8 cellular contexts compared by ENCODE assay signal in the genomic region with DNA sequence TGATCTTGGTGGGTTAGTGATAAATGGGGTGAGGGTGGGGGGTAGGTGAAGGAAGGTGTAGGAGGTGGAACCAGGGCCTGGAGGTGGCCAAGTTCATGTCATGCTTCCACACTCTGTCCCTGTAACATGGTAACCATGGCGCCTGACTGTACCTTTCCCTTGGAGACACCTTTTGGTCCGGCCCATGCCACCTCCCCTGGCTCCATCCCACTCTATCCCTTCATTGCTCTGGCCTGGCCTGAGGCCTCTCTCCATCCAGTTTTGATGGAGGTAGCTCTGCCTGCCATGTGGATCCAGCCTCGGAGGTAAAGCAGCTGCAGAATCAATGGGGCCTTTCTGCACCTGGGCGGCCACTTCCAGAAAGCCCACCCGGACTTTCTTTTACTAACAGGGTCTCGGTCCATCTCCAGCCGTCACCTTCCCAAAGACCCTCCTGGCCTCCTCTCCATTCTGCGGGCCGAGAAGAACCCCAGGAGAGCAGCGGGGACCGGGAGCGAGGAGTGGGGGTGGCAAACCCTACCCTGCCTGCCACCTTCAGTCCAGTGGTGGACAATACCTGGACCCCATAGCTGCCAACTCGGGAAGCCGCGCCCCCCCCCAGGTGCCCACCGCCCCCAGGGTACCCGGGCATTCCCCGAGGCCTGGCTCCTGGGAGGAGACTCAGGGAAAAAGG. TPM values are rescaled to one million over a fixed set of nuclear protein-coding genes. Genes with fewer than 3 reads are reported as not detected.
DNase-seq lines count a peak whose midpoint lies in the region; ATAC-seq and TF ChIP-seq lines count a peak whose summit lies in the region.

No MANE protein-coding gene starts in this region.

- H3K4me1 ChIP-seq in naive thymus-derived CD4-positive, alpha-beta T cell (ENCODE audit: control insufficient read depth in 2 of 2, insufficient read depth in 2 of 2, low read length in 2 of 2): peaks cover 9 to 14% of the 10 kb centered on the region in 2 donors

- no peaks in the 10 kb centered on the region for H3K9me3 Mint-ChIP-seq in IgD-negative memory B cell
- no peaks in the 10 kb centered on the region for H3K9me3 Mint-ChIP-seq in dendritic cell treated with granulocyte-macrophage colony-stimulating factor and Interleukin-4, amounts not matched to agents 40 ng/mL and 50 ng/mL, for 4 days
- H3K9me3 Mint-ChIP-seq in naive thymus-derived CD4-positive, alpha-beta T cell: peaks cover 0 to 5% (median 0%) of the 10 kb centered on the region in 11 donors

- intact Hi-C loops in dendritic cell treated with granulocyte-macrophage colony-stimulating factor and Interleukin-4, amounts not matched to agents 40 ng/mL and 50 ng/mL, for 4 days (cut with micrococcal nuclease): loop anchor here (10.0 kb wide), 1 partner anchor 593 kb away; a partner anchor contains a TSS
- intact Hi-C loops in naive thymus-derived CD4-positive, alpha-beta T cell (cut with micrococcal nuclease): loop anchor here (1.0 to 10.0 kb wide), 9 partner anchors 264 to 1761 kb away; a partner anchor contains a TSS

- ATAC-seq in naive thymus-derived CD4-positive, alpha-beta T cell: no peak
- ATAC-seq in HG02571 (IDR thresholded peaks at IDR 0.05; ENCODE audit: unreplicated experiment) (no peak), HG02981 (IDR thresholded peaks at IDR 0.05; ENCODE audit: unreplicated experiment) (no peak)

- peaks cover 2% of the 10 kb centered on the region for H3K36me3 Mint-ChIP-seq in IgD-negative memory B cell
- peaks cover 30% of the 10 kb centered on the region for H3K36me3 Mint-ChIP-seq in dendritic cell treated with granulocyte-macrophage colony-stimulating factor and Interleukin-4, amounts not matched to agents 40 ng/mL and 50 ng/mL, for 4 days (ENCODE audit: low read depth)
- peaks cover 0 to 10% (median 1%) of the 10 kb centered on the region in 5 donors for H3K36me3 Mint-ChIP-seq in naive thymus-derived CD4-positive, alpha-beta T cell

- H3K4me1 Mint-ChIP-seq in IgD-negative memory B cell: peaks cover 5 to 15% (median 7%) of the 10 kb centered on the region in 3 donors
- H3K4me1 Mint-ChIP-seq in dendritic cell treated with granulocyte-macrophage colony-stimulating factor and Interleukin-4, amounts not matched to agents 40 ng/mL and 50 ng/mL, for 4 days (ENCODE audit: low read depth): peaks cover 21% of the 10 kb centered on the region
- peaks cover 0 to 30% (median 24%) of the 10 kb centered on the region in 7 donors for H3K4me1 Mint-ChIP-seq in naive thymus-derived CD4-positive, alpha-beta T cell

- TF ChIP-seq CTCF in AG10803 (conservative IDR thresholded peaks at IDR 0.05; ENCODE audit: low read length): no peak

- no peaks in the 10 kb centered on the region for H3K27me3 ChIP-seq in naive thymus-derived CD4-positive, alpha-beta T cell (ENCODE audit: control insufficient read depth in 2 of 2, insufficient read depth in 2 of 2, low read length in 2 of 2)

- DNase-seq in AG10803 (ENCODE audit: low read depth): no peak
- DNase-seq in naive thymus-derived CD4-positive, alpha-beta T cell: no peak
- no peak for DNase-seq in dermis blood vessel endothelial cell
- DNase-seq in NOMO-1 treated with dmso at 0.1 percent for 144 hours (lab: John Stamatoyannopoulos, UW; ENCODE audit: unreplicated experiment): no peak

- peak overlapping the region; percentile 88 for H3K27ac ChIP-seq in naive thymus-derived CD4-positive, alpha-beta T cell (ENCODE audit: low read depth, low read length)

- peaks cover 3 to 23% (median 3%) of the 10 kb centered on the region in 3 experiments for H3K36me3 ChIP-seq in naive thymus-derived CD4-positive, alpha-beta T cell (ENCODE audit: control insufficient read depth in 2 of 3, insufficient read depth in 3 of 3, low read length in 3 of 3)

- peak overlapping the region; percentile 64 for H3K4me3 ChIP-seq in AG10803 (ENCODE audit: low read length)
- H3K4me3 ChIP-seq in naive thymus-derived CD4-positive, alpha-beta T cell (ENCODE audit: low read length): peak overlapping the region; percentile 95

- peak overlapping the region; percentile 67 to 83 (median 78) for H3K4me3 Mint-ChIP-seq in IgD-negative memory B cell
- H3K4me3 Mint-ChIP-seq in dendritic cell treated with granulocyte-macrophage colony-stimulating factor and Interleukin-4, amounts not matched to agents 40 ng/mL and 50 ng/mL, for 4 days: peak overlapping the region; percentile 93
- H3K4me3 Mint-ChIP-seq in naive thymus-derived CD4-positive, alpha-beta T cell: peak overlapping the region; percentile 45 to 94 (median 66)

- no peaks in the 10 kb centered on the region for H3K27me3 Mint-ChIP-seq in IgD-negative memory B cell
- H3K27me3 Mint-ChIP-seq in dendritic cell treated with granulocyte-macrophage colony-stimulating factor and Interleukin-4, amounts not matched to agents 40 ng/mL and 50 ng/mL, for 4 days: peaks cover 21% of the 10 kb centered on the region
- peaks cover 0 to 3% (median 0%) of the 10 kb centered on the region in 5 donors for H3K27me3 Mint-ChIP-seq in naive thymus-derived CD4-positive, alpha-beta T cell

- H3K27ac Mint-ChIP-seq in IgD-negative memory B cell: peak overlapping the region; percentile 31 to 88 (median 47)
- H3K27ac Mint-ChIP-seq in dendritic cell treated with granulocyte-macrophage colony-stimulating factor and Interleukin-4, amounts not matched to agents 40 ng/mL and 50 ng/mL, for 4 days: peak overlapping the region; percentile 91
- H3K27ac Mint-ChIP-seq in naive thymus-derived CD4-positive, alpha-beta T cell: peak overlapping the region in 7 of 9 donors; percentile 32 to 75 (median 62)

- POLR2A ChIA-PET in naive thymus-derived CD4-positive, alpha-beta T cell (lab: Charles Lee): interaction anchor here (0.6 to 1.6 kb wide), 4 partner anchors 9 to 1967 kb away, joined by 3 to 7 read pairs (median 6); no protein-coding TSS in a partner anchor

- CTCF ChIA-PET in naive thymus-derived CD4-positive, alpha-beta T cell (lab: Charles Lee): interaction anchor here (0.5 kb wide), 1 partner anchor 712 kb away, joined by 3 read pairs; no protein-coding TSS in a partner anchor

- no peaks in the 10 kb centered on the region for H3K9me3 ChIP-seq in naive thymus-derived CD4-positive, alpha-beta T cell (ENCODE audit: control insufficient read depth in 2 of 3, low read length in 3 of 3)

RNA-seq across cellular contexts. Expression of a gene that starts 0.5 kb away (rescaled TPM):
- 10.2 TPM for polyA plus RNA-seq in IgD-negative memory B cell
- 10 to 100 TPM; 59.1 to 72.3 (median 66.8) TPM for total RNA-seq in naive thymus-derived CD4-positive, alpha-beta T cell
- polyA plus RNA-seq in naive thymus-derived CD4-positive, alpha-beta T cell: 1 to 10 TPM; 3.2 to 7.7 TPM
- 24.2 and 47.0 TPM in 2 replicates for total RNA-seq in dermis blood vessel endothelial cell

RNA-seq across cellular contexts. Expression of a gene that starts 8.0 kb away (rescaled TPM):
- polyA plus RNA-seq in IgD-negative memory B cell: not detected
- total RNA-seq in naive thymus-derived CD4-positive, alpha-beta T cell: not detected
- polyA plus RNA-seq in naive thymus-derived CD4-positive, alpha-beta T cell: not detected
- not detected in 2 replicates for total RNA-seq in dermis blood vessel endothelial cell
